Comparison of ENCODE assay signal across 21 cellular contexts in the genomic region with DNA sequence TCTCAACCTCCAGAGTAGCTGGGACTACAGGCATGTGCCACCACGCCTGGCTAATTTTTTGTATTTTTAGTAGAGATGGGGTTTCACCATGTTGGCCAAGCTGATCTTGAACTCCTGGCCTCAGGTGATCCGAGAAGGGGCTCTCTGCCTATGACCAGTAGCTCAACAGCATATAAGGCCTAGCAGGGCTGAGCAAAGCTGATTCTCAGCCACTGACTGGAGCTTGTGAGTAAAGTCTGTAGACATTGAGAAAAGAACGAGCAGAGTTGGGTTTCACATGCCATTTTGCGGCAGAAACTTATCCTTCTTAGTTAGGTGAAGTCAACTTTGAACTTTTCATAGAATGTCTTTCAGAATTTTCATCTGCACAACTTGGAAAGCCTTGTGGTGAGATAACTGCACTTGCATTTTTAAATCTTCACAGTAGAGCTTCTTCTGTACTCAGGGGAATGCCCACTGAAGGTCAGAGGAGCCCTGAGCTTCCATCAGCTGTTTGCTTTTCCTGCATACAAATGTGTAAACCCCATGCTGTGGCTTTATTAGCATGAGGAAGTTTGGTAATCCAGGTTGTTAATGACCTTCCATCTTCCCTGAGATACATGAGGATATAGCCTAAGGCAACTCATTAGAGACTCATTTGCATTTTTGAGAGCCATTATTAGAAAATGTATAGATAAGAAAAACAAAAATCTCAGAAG.
"Had no signal": no experiment of that assay in that cellular context is flagged by ENCODE, and none has a peak within 500 bp of the region (broad histone marks: within the 10 kb centered on the region; RNA-seq: fewer than 3 reads in every experiment).

No MANE protein-coding gene starts in this region.

- ATAC-seq: gastroesophageal sphincter; left lobe of liver; mucosa of descending colon; naive thymus-derived CD8-positive, alpha-beta T cell; psoas muscle; right lobe of liver had no signal

- H3K9me3 Mint-ChIP-seq: dendritic cell treated with granulocyte-macrophage colony-stimulating factor and Interleukin-4, amounts not matched to agents 40 ng/mL and 50 ng/mL, for 4 days had no signal

- H3K4me3 ChIP-seq: esophagus squamous epithelium, gastroesophageal sphincter, mucosa of descending colon, psoas muscle, right lobe of liver, stomach had no signal

- DNase-seq: esophagus squamous epithelium; foreskin fibroblast; glutamatergic neuron; islet precursor cell; mammary epithelial cell; mucosa of descending colon; naive thymus-derived CD8-positive, alpha-beta T cell; psoas muscle; retina; right lobe of liver; stimulated activated CD4-positive, alpha-beta T cell treated with anti-CD3 and anti-CD28 coated beads, Interleukin-15, amount 100 ng/mL, for 24 hours; stimulated activated CD4-positive, alpha-beta T cell treated with anti-CD3 and anti-CD28 coated beads, Interleukin-1b, Interleukin-23, amount 100 ng/mL, for 48 hours; stimulated activated CD4-positive, alpha-beta T cell treated with anti-CD3 and anti-CD28 coated beads, Interleukin-4, amount 100 ng/mL, for 24 hours; stimulated activated naive CD4-positive, alpha-beta T cell; stomach; substantia nigra; trophoblast cell had no signal

- H3K4me1 ChIP-seq: esophagus squamous epithelium, gastroesophageal sphincter, psoas muscle, right lobe of liver, stomach had no signal

- H3K27me3 ChIP-seq: esophagus squamous epithelium, gastroesophageal sphincter, neutrophil, right lobe of liver, stomach had no signal

- H3K27ac Mint-ChIP-seq: dendritic cell treated with granulocyte-macrophage colony-stimulating factor and Interleukin-4, amounts not matched to agents 40 ng/mL and 50 ng/mL, for 4 days; naive thymus-derived CD8-positive, alpha-beta T cell had no signal

- H3K4me3 Mint-ChIP-seq: dendritic cell treated with granulocyte-macrophage colony-stimulating factor and Interleukin-4, amounts not matched to agents 40 ng/mL and 50 ng/mL, for 4 days; naive thymus-derived CD8-positive, alpha-beta T cell had no signal

- H3K36me3 Mint-ChIP-seq: naive thymus-derived CD8-positive, alpha-beta T cell had no signal

- H3K27me3 Mint-ChIP-seq: dendritic cell treated with granulocyte-macrophage colony-stimulating factor and Interleukin-4, amounts not matched to agents 40 ng/mL and 50 ng/mL, for 4 days had no signal

- H3K27ac ChIP-seq: esophagus squamous epithelium, gastroesophageal sphincter, neutrophil, psoas muscle, right lobe of liver, stomach had no signal

- H3K9me3 ChIP-seq: esophagus squamous epithelium, gastroesophageal sphincter, neutrophil, psoas muscle, right lobe of liver, stomach had no signal

- H3K4me1 Mint-ChIP-seq: naive thymus-derived CD8-positive, alpha-beta T cell had no signal

- H3K36me3 ChIP-seq: esophagus squamous epithelium, gastroesophageal sphincter, neutrophil, right lobe of liver, stomach had no signal
